Comparison of ENCODE assay signal across 8 cellular contexts in genomic region chr6:149065658-149066556, GRCh38.
DNase-seq lines count a peak whose midpoint lies in the region; ATAC-seq and TF ChIP-seq lines count a peak whose summit lies in the region.

No MANE protein-coding gene starts in this region.

- H3K9me3 ChIP-seq in heart right ventricle = no peaks in the 10 kb centered on the region

- no peak overlapping the region for H3K4me3 ChIP-seq in heart right ventricle

- peak; percentile 62 for DNase-seq in activated naive CD4-positive, alpha-beta T cell treated with anti-CD3 and anti-CD28 coated beads, Interleukin-2, amount 10 ng/mL, durations not matched to agents 7 days and 5 days
- no peak for DNase-seq in activated naive CD4-positive, alpha-beta T cell treated with Interleukin-2 at 50 U/mL for 16 hours
- DNase-seq in RPMI8226 (peak; percentile 76), heart right ventricle (peak in 1 of 2 donors; percentile 28), NCI-H1694 treated with DMSO at 0.1 percent for 48 hours (lab: John Stamatoyannopoulos, UW) (no peak), ACHN (no peak), NK-92 (lab: John Stamatoyannopoulos, UW; ENCODE audit: unreplicated experiment) (no peak)

- H3K27ac ChIP-seq in heart right ventricle = peak overlapping the region in 1 of 10 donors; percentile 76

- peaks cover 2 to 55% (median 37%) of the 10 kb centered on the region in 9 donors for H3K4me1 ChIP-seq in heart right ventricle

- peak; percentile 99 for ATAC-seq in HG02885 (IDR thresholded peaks at IDR 0.05; ENCODE audit: poor library complexity, unreplicated experiment)
- peak in 7 of 8 donors; percentile 31 to 62 (median 45) for ATAC-seq in heart right ventricle

- 63 to 70% methylated on average over 8 of the region's 8 CpGs for WGBS in heart right ventricle, 2 donors

- peak overlapping the region; percentile 8 for H3K4me3 Mint-ChIP-seq in activated naive CD4-positive, alpha-beta T cell treated with anti-CD3 and anti-CD28 coated beads, Interleukin-2, amount 10 ng/mL, durations not matched to agents 7 days and 5 days

- TF ChIP-seq CTCF in heart right ventricle (IDR thresholded peaks at IDR 0.05) = no peak

- peaks cover 16% of the 10 kb centered on the region for H3K36me3 Mint-ChIP-seq in activated naive CD4-positive, alpha-beta T cell treated with anti-CD3 and anti-CD28 coated beads, Interleukin-2, amount 10 ng/mL, durations not matched to agents 7 days and 5 days

- intact Hi-C loops in heart right ventricle (cut with DNase I) = no loop called here

- in situ Hi-C loops in ACHN (cut with HindIII; ENCODE audit: low pct_ligation_motif_present, low pct_unique_long_range_greater_than_20kb, low sequenced_read_pairs) = no loop called here

- H3K4me1 Mint-ChIP-seq in activated naive CD4-positive, alpha-beta T cell treated with anti-CD3 and anti-CD28 coated beads, Interleukin-2, amount 10 ng/mL, durations not matched to agents 7 days and 5 days = peaks cover 58% of the 10 kb centered on the region

- CTCF ChIA-PET in activated naive CD4-positive, alpha-beta T cell treated with anti-CD3 and anti-CD28 coated beads, Interleukin-2, amount 10 ng/mL, durations not matched to agents 7 days and 5 days (lab: Charles Lee) = interaction anchor here (1.8 to 6.6 kb wide), 5 partner anchors 10 to 366 kb away, joined by 5 to 38 read pairs (median 13); no protein-coding TSS in a partner anchor

- peaks cover 7% of the 10 kb centered on the region for H3K9me3 Mint-ChIP-seq in activated naive CD4-positive, alpha-beta T cell treated with anti-CD3 and anti-CD28 coated beads, Interleukin-2, amount 10 ng/mL, durations not matched to agents 7 days and 5 days

- H3K27ac Mint-ChIP-seq in activated naive CD4-positive, alpha-beta T cell treated with anti-CD3 and anti-CD28 coated beads, Interleukin-2, amount 10 ng/mL, durations not matched to agents 7 days and 5 days = peak overlapping the region; percentile 94

- H3K36me3 ChIP-seq in heart right ventricle = no peaks in the 10 kb centered on the region

- no peaks in the 10 kb centered on the region for H3K27me3 ChIP-seq in heart right ventricle

- H3K27me3 Mint-ChIP-seq in activated naive CD4-positive, alpha-beta T cell treated with anti-CD3 and anti-CD28 coated beads, Interleukin-2, amount 10 ng/mL, durations not matched to agents 7 days and 5 days = no peaks in the 10 kb centered on the region

Comparison
In these comparisons a context has a peak if more than half of its experiments do, and no peak if none do; other contexts are left out.
1. DNase-seq: peak in activated naive CD4-positive, alpha-beta T cell treated with anti-CD3 and anti-CD28 coated beads, Interleukin-2, amount 10 ng/mL, durations not matched to agents 7 days and 5 days (single experiment) and RPMI8226 (single experiment); none in activated naive CD4-positive, alpha-beta T cell treated with Interleukin-2 at 50 U/mL for 16 hours (single experiment), NCI-H1694 treated with DMSO at 0.1 percent for 48 hours (single experiment), ACHN (single experiment) and NK-92 (single experiment).